Comparison of ENCODE assay signal across 23 cellular contexts in the genomic region with DNA sequence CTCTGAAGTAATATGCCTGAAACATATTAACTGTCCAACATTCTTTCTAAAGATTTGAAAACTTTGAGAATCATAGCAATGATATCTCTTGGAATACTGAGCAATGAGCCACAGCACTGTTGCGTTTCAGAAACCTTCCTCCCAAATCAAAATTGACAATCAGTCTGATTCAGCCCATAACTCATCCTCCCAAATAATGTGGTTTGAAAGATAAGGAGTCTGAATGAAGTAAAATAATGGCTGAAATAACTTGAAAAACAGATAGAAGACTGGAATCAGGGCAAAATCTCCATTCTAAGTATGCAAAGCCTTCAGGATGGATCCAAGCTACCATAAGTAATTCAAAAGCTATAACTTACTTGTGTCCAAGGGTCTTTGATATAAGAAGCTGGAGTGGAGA.
"Had no signal": no experiment of that assay in that cellular context is flagged by ENCODE, and none has a peak within 500 bp of the region (broad histone marks: within the 10 kb centered on the region; RNA-seq: fewer than 3 reads in every experiment).

No MANE protein-coding gene starts in this region.

- H3K27ac Mint-ChIP-seq: dendritic cell treated with granulocyte-macrophage colony-stimulating factor and Interleukin-4, amounts not matched to agents 40 ng/mL and 50 ng/mL, for 4 days; effector memory CD8-positive, alpha-beta T cell; naive thymus-derived CD8-positive, alpha-beta T cell; type B pancreatic cell had no signal

- H3K27ac ChIP-seq: esophagus squamous epithelium, sigmoid colon, skin epidermis, stomach, thyroid gland had no signal

- DNase-seq: effector memory CD8-positive, alpha-beta T cell; esophagus squamous epithelium; heart right ventricle; hypothalamus; islet precursor cell; mammary epithelial cell; mucosa of descending colon; naive thymus-derived CD8-positive, alpha-beta T cell; posterior cingulate gyrus; sigmoid colon; stimulated activated CD4-positive, alpha-beta T cell treated with anti-CD3 and anti-CD28 coated beads, Interleukin-2, amount 100 ng/mL, for 24 hours; stimulated activated naive CD4-positive, alpha-beta T cell; stomach; substantia nigra; thyroid gland had no signal

- H3K9me3 ChIP-seq: esophagus squamous epithelium, heart right ventricle, mucosa of descending colon, sigmoid colon, stomach, thyroid gland had no signal

- H3K36me3 Mint-ChIP-seq: naive thymus-derived CD8-positive, alpha-beta T cell; type B pancreatic cell had no signal

- H3K4me3 ChIP-seq: esophagus squamous epithelium, heart right ventricle, mucosa of descending colon, sigmoid colon, skin epidermis, stomach, thyroid gland had no signal

- H3K4me1 ChIP-seq: stomach, thyroid gland had no signal

- H3K9me3 Mint-ChIP-seq: dendritic cell treated with granulocyte-macrophage colony-stimulating factor and Interleukin-4, amounts not matched to agents 40 ng/mL and 50 ng/mL, for 4 days; neural crest cell; type B pancreatic cell had no signal

- H3K27me3 Mint-ChIP-seq: dendritic cell treated with granulocyte-macrophage colony-stimulating factor and Interleukin-4, amounts not matched to agents 40 ng/mL and 50 ng/mL, for 4 days; effector memory CD8-positive, alpha-beta T cell; naive thymus-derived CD8-positive, alpha-beta T cell; type B pancreatic cell had no signal

- H3K4me3 Mint-ChIP-seq: dendritic cell treated with granulocyte-macrophage colony-stimulating factor and Interleukin-4, amounts not matched to agents 40 ng/mL and 50 ng/mL, for 4 days; effector memory CD8-positive, alpha-beta T cell; naive thymus-derived CD8-positive, alpha-beta T cell; neural crest cell; type B pancreatic cell had no signal

- H3K36me3 ChIP-seq: esophagus squamous epithelium, heart right ventricle, sigmoid colon, stomach, thyroid gland had no signal

- H3K4me1 Mint-ChIP-seq: naive thymus-derived CD8-positive, alpha-beta T cell; neural crest cell had no signal

- ATAC-seq: effector memory CD8-positive, alpha-beta T cell; heart right ventricle; left lobe of liver; mucosa of descending colon; naive thymus-derived CD8-positive, alpha-beta T cell had no signal

- H3K27me3 ChIP-seq: esophagus squamous epithelium, sigmoid colon, stomach, thyroid gland had no signal

- FAIRE-seq: colon, frontal cortex, urothelium cell line had no signal
